ENCODE assay signal across 14 cellular contexts in the genomic region with DNA sequence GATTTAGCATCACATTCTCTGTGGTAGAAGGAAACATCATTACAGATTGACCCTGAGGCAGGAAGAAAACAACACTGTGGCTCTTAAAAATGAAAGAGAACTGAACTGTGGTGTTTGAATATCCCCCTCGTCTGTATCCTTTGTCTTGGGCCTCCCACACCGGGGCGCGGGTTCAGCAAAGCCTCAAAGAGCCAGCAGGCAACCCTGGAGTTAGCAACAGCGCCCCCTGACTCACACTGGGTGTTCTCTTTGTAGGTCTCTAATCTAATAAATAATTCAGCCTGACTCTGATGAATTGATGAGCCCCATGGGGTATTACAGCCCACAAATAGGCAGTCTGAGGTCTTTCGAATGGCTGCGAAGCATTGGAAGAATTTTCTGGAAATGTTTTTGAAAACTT. TPM values are rescaled to one million over a fixed set of nuclear protein-coding genes. Genes with fewer than 3 reads are reported as not detected.
DNase-seq lines count a peak whose midpoint lies in the region; ATAC-seq and TF ChIP-seq lines count a peak whose summit lies in the region.
"Had no signal": no experiment of that assay in that cellular context is flagged by ENCODE, and none has a peak within 500 bp of the region (broad histone marks: within the 10 kb centered on the region; RNA-seq: fewer than 3 reads in every experiment).

No MANE protein-coding gene starts in this region.

- no peak overlapping the region for H3K27ac Mint-ChIP-seq in HFFc6
- H3K27ac Mint-ChIP-seq: CD4-positive, alpha-beta memory T cell had no signal

- no peaks in the 10 kb centered on the region for H3K27me3 Mint-ChIP-seq in HFFc6 (ENCODE audit: insufficient read depth)

- H3K4me1 Mint-ChIP-seq in HFFc6 (ENCODE audit: low read depth) = no peaks in the 10 kb centered on the region; the same call in 1 of the 2 replicates
- H3K4me1 Mint-ChIP-seq: CD4-positive, alpha-beta memory T cell had no signal

- H3K9me3 Mint-ChIP-seq in HFFc6 = no peaks in the 10 kb centered on the region; the same call in 1 of the 2 replicates

- no peaks in the 10 kb centered on the region for H3K36me3 Mint-ChIP-seq in HFFc6 (ENCODE audit: low read depth)
- H3K36me3 Mint-ChIP-seq: CD4-positive, alpha-beta memory T cell had no signal

- H3K4me3 Mint-ChIP-seq in HFFc6 = peak overlapping the region; percentile 18; the same call in 1 of the 2 replicates
- H3K4me3 Mint-ChIP-seq: CD4-positive, alpha-beta memory T cell had no signal

- no peak for ATAC-seq in GM19324 (IDR thresholded peaks at IDR 0.05; ENCODE audit: low FRiP score, unreplicated experiment)
- ATAC-seq in HG03280 (IDR thresholded peaks at IDR 0.05; ENCODE audit: unreplicated experiment) = no peak
- ATAC-seq: pancreas had no signal

- H3K27ac ChIP-seq in caudate nucleus (ENCODE audit: low read depth, low read length) = no peak overlapping the region
- H3K27ac ChIP-seq: esophagus squamous epithelium, pancreas had no signal

- peak; percentile 3 for DNase-seq in AG08396 (ENCODE audit: low spot score)
- no peak for DNase-seq in HFFc6
- DNase-seq in caudate nucleus (lab: John Stamatoyannopoulos, UW) = peak in 33 of 61 donors; percentile 0 to 49 (median 9)
- DNase-seq in islet precursor cell = peak; percentile 73
- no peak for DNase-seq in GF-D8 (lab: John Stamatoyannopoulos, UW)
- DNase-seq in NCI-H2107 (lab: John Stamatoyannopoulos, UW) = no peak
- DNase-seq: activated effector memory CD4-positive, alpha-beta T cell treated with anti-CD3 and anti-CD28 coated beads, Interleukin-2, amount 50 U/mL, for 16 hours; CD4-positive, alpha-beta memory T cell; esophagus squamous epithelium; NCI-H1105; pancreas; stimulated activated CD8-positive, alpha-beta memory T cell treated with anti-CD3 and anti-CD28 coated beads, Interleukin-4, amount 100 ng/mL, for 48 hours had no signal

- TF ChIP-seq CTCF in HFFc6 (IDR thresholded peaks at IDR 0.05) = peak; percentile 41; the same call in 1 of the 2 replicates

RNA-seq across cellular contexts. Expression of a gene that starts 46.1 kb away (rescaled TPM):
- total RNA-seq in HFFc6 (2021; fragmentation: NEBNext Ultra II Directional; extraction: Animal tissue kit (Norgen Biotek cat#: 25700)) = 1 to 10 TPM; 2.5 to 4.7 (median 2.6) TPM

Comparison
In these comparisons a context has a peak if more than half of its experiments do, and no peak if none do; other contexts are left out.
1. DNase-seq: peak in AG08396 (single experiment), caudate nucleus (33 of 61) and islet precursor cell (single experiment); none in HFFc6 (single experiment), GF-D8 (single experiment) and NCI-H2107 (single experiment).